ENCODE assay signal across 9 cellular contexts in the genomic region with DNA sequence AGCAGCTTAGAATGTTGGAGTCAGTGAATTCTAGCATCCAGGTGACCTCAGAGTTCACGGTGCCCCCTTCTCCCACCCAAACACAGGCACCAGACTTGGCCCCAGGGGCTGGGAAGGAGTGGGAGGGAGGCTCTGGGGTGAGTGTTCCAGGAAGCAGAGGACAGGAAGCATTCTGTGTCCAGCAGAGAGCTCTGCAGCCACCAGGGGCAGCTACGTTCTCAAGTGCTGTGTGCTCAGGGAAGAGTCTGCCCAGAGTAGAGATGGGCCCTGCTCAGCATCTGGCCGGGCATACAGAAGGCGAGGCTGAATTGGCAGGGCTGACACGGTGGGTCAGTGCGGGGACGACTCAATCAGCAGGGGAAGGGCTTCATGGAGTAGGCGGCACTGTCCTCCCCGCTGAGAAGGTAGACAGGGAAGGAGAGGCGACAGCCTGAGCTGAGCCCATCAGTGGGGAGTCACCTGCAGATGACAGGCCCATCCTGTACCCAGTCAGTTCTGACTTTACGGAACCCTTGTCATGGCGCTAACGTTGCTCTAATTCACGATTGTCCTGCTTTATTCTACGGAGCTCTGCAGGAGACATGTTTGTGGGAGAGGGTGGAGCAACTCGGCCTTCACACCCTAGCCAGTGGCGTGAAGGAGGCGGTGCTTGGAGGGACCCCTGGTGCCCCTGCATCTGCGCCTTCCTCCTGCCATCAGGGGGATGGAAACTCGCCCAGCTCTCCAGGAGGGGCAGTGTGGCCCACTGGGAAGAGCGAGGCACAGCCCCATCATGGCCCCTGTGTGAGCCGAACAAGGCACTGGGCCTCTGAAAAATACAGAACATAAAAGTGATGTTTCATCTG.
DNase-seq lines count a peak whose midpoint lies in the region; ATAC-seq and TF ChIP-seq lines count a peak whose summit lies in the region.
"Had no signal": no experiment of that assay in that cellular context is flagged by ENCODE, and none has a peak within 500 bp of the region (broad histone marks: within the 10 kb centered on the region; RNA-seq: fewer than 3 reads in every experiment).

No MANE protein-coding gene starts in this region.

- H3K27me3 ChIP-seq in GM23248 (replicated peaks; ENCODE audit: insufficient read depth) (no peaks in the 10 kb centered on the region; the same call in 1 of the 2 replicates), OCI-LY1 (ENCODE audit: insufficient read depth, low read length) (peaks cover 3% of the 10 kb centered on the region; the same call in 1 of the 2 replicates), osteoblast (ENCODE audit: insufficient read depth, low read length) (peaks cover 3% of the 10 kb centered on the region)

- H3K9me3 ChIP-seq in GM23248 (ENCODE audit: low read depth) (no peaks in the 10 kb centered on the region), OCI-LY1 (ENCODE audit: low read length) (no peaks in the 10 kb centered on the region), osteoblast (ENCODE audit: low read depth, low read length) (no peaks in the 10 kb centered on the region)

- no peaks in the 10 kb centered on the region for H3K79me2 ChIP-seq in GM23248 (ENCODE audit: insufficient read depth)
- H3K79me2 ChIP-seq in OCI-LY1 (ENCODE audit: insufficient read depth, low read length): no peaks in the 10 kb centered on the region
- no peaks in the 10 kb centered on the region for H3K79me2 ChIP-seq in osteoblast (ENCODE audit: insufficient read depth, low read length)

- no peak overlapping the region for H3K27ac ChIP-seq in GM23248
- H3K27ac ChIP-seq in OCI-LY1 (ENCODE audit: low read depth, low read length, poor library complexity, severe bottlenecking): no peak overlapping the region
- H3K27ac ChIP-seq in osteoblast (ENCODE audit: low read depth, low read length): no peak overlapping the region
- H3K27ac ChIP-seq: SK-N-MC had no signal

- H2AFZ ChIP-seq in GM23248 (no peak overlapping the region), OCI-LY1 (ENCODE audit: low read length) (no peak overlapping the region), osteoblast (ENCODE audit: low read length) (peak overlapping the region; percentile 76)

- no peaks in the 10 kb centered on the region for H4K20me1 ChIP-seq in GM23248 (ENCODE audit: insufficient read depth)
- no peaks in the 10 kb centered on the region for H4K20me1 ChIP-seq in OCI-LY1 (ENCODE audit: insufficient read depth, low read length)
- no peaks in the 10 kb centered on the region for H4K20me1 ChIP-seq in osteoblast (ENCODE audit: insufficient read depth, low read length)

- WGBS in GM23248 (ENCODE audit: low coverage in 1 of 2, low lambda C conversion rate in 2 of 2, missing lambda C conversion rate in 2 of 2), 2 experiments: 50 to 51% methylated on average over 22 of the region's 22 CpGs

- no peaks in the 10 kb centered on the region for H3K36me3 ChIP-seq in GM23248 (ENCODE audit: low read depth)
- H3K36me3 ChIP-seq in OCI-LY1 (ENCODE audit: insufficient read depth, low read length): no peaks in the 10 kb centered on the region
- no peaks in the 10 kb centered on the region for H3K36me3 ChIP-seq in osteoblast (ENCODE audit: insufficient read depth, low read length)

- in situ Hi-C loops in GM23248 (cut with MboI): no loop called here

- H3K9ac ChIP-seq in GM23248 (no peak overlapping the region), OCI-LY1 (ENCODE audit: low read length) (no peak overlapping the region)

- peak; percentile 42 for DNase-seq in GM23248
- peak; percentile 3 to 17 for DNase-seq in erythroblast (lab: John Stamatoyannopoulos, UW)
- peak; percentile 94 for DNase-seq in osteoblast (ENCODE audit: insufficient read length, low spot score, missing footprints)
- DNase-seq in DMS79 treated with DMSO at 0.1 percent for 48 hours (lab: John Stamatoyannopoulos, UW): no peak

- TF ChIP-seq POLR2A in erythroblast (IDR thresholded peaks at IDR 0.05; ENCODE audit: low read length): no peak

- H3K4me3 ChIP-seq in GM23248 (no peak overlapping the region), OCI-LY1 (ENCODE audit: low read depth, low read length, poor library complexity, severe bottlenecking) (no peak overlapping the region), osteoblast (ENCODE audit: insufficient read depth, low read length) (no peak overlapping the region)
- H3K4me3 ChIP-seq: SK-N-MC had no signal

- H3F3A ChIP-seq in GM23248 (ENCODE audit: insufficient read depth): no peaks in the 10 kb centered on the region
- H3F3A ChIP-seq in OCI-LY1 (ENCODE audit: insufficient read depth, low read length): no peaks in the 10 kb centered on the region

- H3K9me2 ChIP-seq in GM23248 (ENCODE audit: insufficient read depth): no peaks in the 10 kb centered on the region
- H3K9me2 ChIP-seq in OCI-LY1 (ENCODE audit: low read depth, low read length): no peaks in the 10 kb centered on the region

- H3K4me2 ChIP-seq in GM23248 (ENCODE audit: unreplicated experiment) (no peak overlapping the region), OCI-LY1 (ENCODE audit: low read length) (no peak overlapping the region), osteoblast (ENCODE audit: insufficient read depth, low read length) (no peak overlapping the region)

- H3K4me1 ChIP-seq in GM23248 (ENCODE audit: insufficient read depth) (no peaks in the 10 kb centered on the region), OCI-LY1 (ENCODE audit: insufficient read depth, low read length, severe bottlenecking) (no peaks in the 10 kb centered on the region), osteoblast (ENCODE audit: insufficient read depth, low read length) (no peaks in the 10 kb centered on the region)

- peak; percentile 15; the same call in 1 of the 2 replicates for TF ChIP-seq CTCF in OCI-LY1 (IDR thresholded peaks at IDR 0.05; ENCODE audit: low read length)
- TF ChIP-seq CTCF in osteoblast (IDR thresholded peaks at IDR 0.05; ENCODE audit: extremely low read depth, low read depth, low read length): peak; percentile 49

- ATAC-seq in GM21723 (IDR thresholded peaks at IDR 0.05; ENCODE audit: unreplicated experiment): no peak
- ATAC-seq in GM19035 (IDR thresholded peaks at IDR 0.05; ENCODE audit: unreplicated experiment): no peak
- ATAC-seq in GM21619 (IDR thresholded peaks at IDR 0.05; ENCODE audit: unreplicated experiment): no peak
